ENCODE assay signal across 1 cellular context in genomic region chr20:53590563-53590962, GRCh38.
A peak's percentile ranks its signal among the peaks of the same experiment; 100 is the strongest.
TF ChIP-seq lines count a peak whose summit lies in the region.

No MANE protein-coding gene starts in this region.

TF ChIP-seq in K562, 482 proteins besides CTCF, POLR2A, EP300 and RAD21:
- TF ChIP-seq NFE2 (IDR thresholded peaks at IDR 0.05; ENCODE audit: low read depth) = peak; percentile 36; the same call in 1 of the 2 replicates
- peak; percentile 18 for TF ChIP-seq HDAC3 (IDR thresholded peaks at IDR 0.05; ENCODE audit: borderline replicate concordance, partially characterized antibody)
- TF ChIP-seq GATAD2B (IDR thresholded peaks at IDR 0.05; ENCODE audit: borderline replicate concordance) = peak; percentile 33; the same call in 1 of the 2 replicates
- TF ChIP-seq CBFA2T2 (conservative IDR thresholded peaks at IDR 0.05) = 0 out of 2 replicates have a peak, but pooled peaks have one; percentile 4
- peak in 1 of 2 experiments; percentile 9; a peak in 1 of 4 replicates for TF ChIP-seq MLLT1 (IDR thresholded peaks at IDR 0.05)
- peak; percentile 40; the same call in 1 of the 2 replicates for TF ChIP-seq ARID1B (IDR thresholded peaks at IDR 0.05)
- 0 out of 2 replicates have a peak, but pooled peaks have one; percentile 9 for TF ChIP-seq DPF2 (IDR thresholded peaks at IDR 0.05)
- 0 out of 2 replicates have a peak, but pooled peaks have one; percentile 17 for TF ChIP-seq FOSL1 (tag; conservative IDR thresholded peaks at IDR 0.05)
- peak; percentile 28; the same call in 1 of the 2 replicates for TF ChIP-seq TCF3 (CRISPR knock-in tag; IDR thresholded peaks at IDR 0.05)
- TF ChIP-seq TAL1 (IDR thresholded peaks at IDR 0.05) = 0 out of 2 replicates have a peak, but pooled peaks have one; percentile 21
- TF ChIP-seq DACH1 (IDR thresholded peaks at IDR 0.05; ENCODE audit: partially characterized antibody) = peak; percentile 36
